30 cellular contexts compared by ENCODE assay signal in genomic region chr15:97849183-97849582, GRCh38.
DNase-seq lines count a peak whose midpoint lies in the region; ATAC-seq and TF ChIP-seq lines count a peak whose summit lies in the region.
"Had no signal": no experiment of that assay in that cellular context is flagged by ENCODE, and none has a peak within 500 bp of the region (broad histone marks: within the 10 kb centered on the region; RNA-seq: fewer than 3 reads in every experiment).

No MANE protein-coding gene starts in this region.

- CTCF ChIA-PET in SK-N-SH (lab: Yijun Ruan, JAX) = no interaction called here

- no peaks in the 10 kb centered on the region for H3K79me2 ChIP-seq in SK-N-SH (ENCODE audit: insufficient read depth)

- ATAC-seq in SK-N-SH treated with all-trans-retinoic acid at 6 μM for 48 hours (no peak), GM21447 (IDR thresholded peaks at IDR 0.05; ENCODE audit: unreplicated experiment) (no peak)
- ATAC-seq: activated naive CD4-positive, alpha-beta T cell treated with anti-CD3 and anti-CD28 coated beads, Interleukin-2, amount 50 U/mL, for 72 hours; gastroesophageal sphincter; left lobe of liver; pancreas had no signal

- H3K4me3 ChIP-seq in SK-N-SH (ENCODE audit: low read depth in 2 of 2, low read length in 1 of 2) = no peak overlapping the region
- H3K4me3 ChIP-seq in WERI-Rb-1 (ENCODE audit: low read depth, low read length) = no peak overlapping the region
- H3K4me3 ChIP-seq in uterus = no peak overlapping the region
- H3K4me3 ChIP-seq: gastroesophageal sphincter, HAP-1, pancreas, right atrium auricular region, smooth muscle cell, suprapubic skin had no signal

- no peak overlapping the region for H3K9ac ChIP-seq in SK-N-SH

- H3K36me3 ChIP-seq in SK-N-SH (replicated peaks in 1 of 2; ENCODE audit: control insufficient read depth in 1 of 2, insufficient read depth in 2 of 2, low read length in 1 of 2) = no peaks in the 10 kb centered on the region
- no peaks in the 10 kb centered on the region for H3K36me3 ChIP-seq in WERI-Rb-1
- H3K36me3 ChIP-seq in uterus = no peaks in the 10 kb centered on the region
- H3K36me3 ChIP-seq: gastroesophageal sphincter, HAP-1, pancreas, right atrium auricular region, suprapubic skin had no signal

- no peaks in the 10 kb centered on the region for H4K20me1 ChIP-seq in SK-N-SH (ENCODE audit: insufficient read depth)

- H3K27ac Mint-ChIP-seq in type B pancreatic cell = no peak overlapping the region
- H3K27ac Mint-ChIP-seq: activated B cell treated with CpG ODN at 0.5 μM for 24 hours; activated naive CD4-positive, alpha-beta T cell treated with anti-CD3 and anti-CD28 coated beads, Interleukin-2, amount 50 U/mL, for 72 hours; CD4-positive, alpha-beta T cell; IgD-negative memory B cell; memory B cell had no signal

- no peaks in the 10 kb centered on the region for H3K36me3 Mint-ChIP-seq in type B pancreatic cell
- H3K36me3 Mint-ChIP-seq: activated naive CD4-positive, alpha-beta T cell treated with anti-CD3 and anti-CD28 coated beads, Interleukin-2, amount 50 U/mL, for 72 hours; IgD-negative memory B cell; memory B cell had no signal

- no peaks in the 10 kb centered on the region; the same call in 1 of the 2 replicates for H3K9me3 ChIP-seq in SK-N-SH
- H3K9me3 ChIP-seq in WERI-Rb-1 (ENCODE audit: severe bottlenecking) = no peaks in the 10 kb centered on the region
- H3K9me3 ChIP-seq in uterus = no peaks in the 10 kb centered on the region
- H3K9me3 ChIP-seq: gastroesophageal sphincter, HAP-1, pancreas, right atrium auricular region, suprapubic skin had no signal

- no peaks in the 10 kb centered on the region for H3K4me1 Mint-ChIP-seq in type B pancreatic cell (ENCODE audit: unreplicated experiment)
- H3K4me1 Mint-ChIP-seq: memory B cell had no signal

- TF ChIP-seq CTCF in SK-N-SH (IDR thresholded peaks at IDR 0.05) (peak; percentile 19; the same call in 1 of the 2 replicates), WERI-Rb-1 (IDR thresholded peaks at IDR 0.05; ENCODE audit: low read depth, low read length) (peak; percentile 27; the same call in 1 of the 2 replicates), type B pancreatic cell (conservative IDR thresholded peaks at IDR 0.05) (peak; percentile 32), uterus (IDR thresholded peaks at IDR 0.05) (no peak)

- no peaks in the 10 kb centered on the region for H3K27me3 Mint-ChIP-seq in type B pancreatic cell
- H3K27me3 Mint-ChIP-seq: activated B cell treated with CpG ODN at 0.5 μM for 24 hours; CD4-positive, alpha-beta T cell; memory B cell had no signal

- no peak overlapping the region for H3K4me3 Mint-ChIP-seq in type B pancreatic cell
- H3K4me3 Mint-ChIP-seq: activated B cell treated with CpG ODN at 0.5 μM for 24 hours; CD4-positive, alpha-beta T cell; IgD-negative memory B cell; memory B cell had no signal

- 30% methylated on average over 6 of the region's 6 CpGs for WGBS in SK-N-SH (ENCODE audit: low lambda C conversion rate)

- H3F3A ChIP-seq in SK-N-SH (replicated peaks; ENCODE audit: insufficient read depth) = no peaks in the 10 kb centered on the region

- no peak overlapping the region for H3K4me2 ChIP-seq in SK-N-SH
- H3K4me2 ChIP-seq: smooth muscle cell had no signal

- H3K27me3 ChIP-seq in SK-N-SH (ENCODE audit: insufficient read depth) (no peaks in the 10 kb centered on the region), WERI-Rb-1 (ENCODE audit: insufficient read depth, low read depth, severe bottlenecking) (peaks cover 16% of the 10 kb centered on the region), uterus (no peaks in the 10 kb centered on the region)
- H3K27me3 ChIP-seq: gastroesophageal sphincter, pancreas, right atrium auricular region, suprapubic skin had no signal

- no peaks in the 10 kb centered on the region for H3K9me3 Mint-ChIP-seq in type B pancreatic cell
- H3K9me3 Mint-ChIP-seq: activated naive CD4-positive, alpha-beta T cell treated with anti-CD3 and anti-CD28 coated beads, Interleukin-2, amount 50 U/mL, for 72 hours; CD4-positive, alpha-beta T cell had no signal

- intact Hi-C loops in uterus (cut with DNase I; ENCODE audit: low total_unique reads) = no loop called here

- DNase-seq in SK-N-SH (no peak), NAMALWA (ENCODE audit: low spot score) (peak; percentile 11), WERI-Rb-1 (no peak), type B pancreatic cell (ENCODE audit: extremely low spot score, unreplicated experiment) (no peak), pons (ENCODE audit: low spot score) (no peak), uterus (no peak)
- DNase-seq: activated B cell treated with CpG ODN at 0.5 μM for 24 hours; activated CD4-positive, alpha-beta T cell treated with anti-CD3 and anti-CD28 coated beads, Interleukin-2, amount 50 U/mL, for 1 hour; activated effector memory CD4-positive, alpha-beta T cell treated with Interleukin-2 at 50 U/mL for 16 hours; activated T-cell treated with anti-CD3 and anti-CD28 coated beads, Interleukin-2, amount 50 U/mL, for 1 hour; anterior cingulate cortex; CD4-positive, alpha-beta T cell; hypothalamus; NCI-H1417; NCI-H2029; NCI-H524 treated with DMSO at 0.1 percent for 48 hours; pancreas; stimulated activated naive CD4-positive, alpha-beta T cell treated with Interleukin-2 at 50 U/mL for 16 hours; T1000 had no signal

- no peak overlapping the region for H2AFZ ChIP-seq in SK-N-SH (ENCODE audit: low read depth)

- no peak for TF ChIP-seq RAD21 in SK-N-SH (IDR thresholded peaks at IDR 0.05; ENCODE audit: low read length)

- TF ChIP-seq EP300 in SK-N-SH (IDR thresholded peaks at IDR 0.05; ENCODE audit: borderline replicate concordance in 1 of 2, low read depth in 1 of 2, low read length in 1 of 2) = no peak

- H3K27ac ChIP-seq in SK-N-SH (ENCODE audit: low read depth in 2 of 2, low read length in 1 of 2) (no peak overlapping the region), WERI-Rb-1 (no peak overlapping the region), uterus (no peak overlapping the region)
- H3K27ac ChIP-seq: gastroesophageal sphincter, pancreas, right atrium auricular region, suprapubic skin had no signal

- H3K4me1 ChIP-seq in SK-N-SH (ENCODE audit: control insufficient read depth in 1 of 2, insufficient read depth in 2 of 2, low read depth in 1 of 2, low read length in 1 of 2) = no peaks in the 10 kb centered on the region
- no peaks in the 10 kb centered on the region for H3K4me1 ChIP-seq in uterus
- H3K4me1 ChIP-seq: HAP-1, pancreas, right atrium auricular region, suprapubic skin had no signal

- H3K9me2 ChIP-seq in SK-N-SH = no peaks in the 10 kb centered on the region

- TF ChIP-seq POLR2A in uterus (IDR thresholded peaks at IDR 0.05) = no peak

- POLR2A ChIA-PET in SK-N-SH (lab: Yijun Ruan, JAX) = no interaction called here

TF ChIP-seq in SK-N-SH, 30 proteins besides CTCF, POLR2A, EP300 and RAD21 (continues in another document):
- no peak for TF ChIP-seq RXRA (IDR thresholded peaks at IDR 0.05; ENCODE audit: borderline replicate concordance, low read depth)
- TF ChIP-seq JUND (IDR thresholded peaks at IDR 0.05) = no peak
- TF ChIP-seq NFIC (IDR thresholded peaks at IDR 0.05; ENCODE audit: borderline replicate concordance) = no peak
- no peak for TF ChIP-seq GATA2 (CRISPR knock-in tag; IDR thresholded peaks at IDR 0.05)
- TF ChIP-seq GABPA (IDR thresholded peaks at IDR 0.05; ENCODE audit: low read depth) = no peak
- TF ChIP-seq EZH2phosphoT487 (IDR thresholded peaks at IDR 0.05; ENCODE audit: borderline replicate concordance, low read depth) = no peak
- no peak for TF ChIP-seq FOXJ3 (CRISPR knock-in tag; IDR thresholded peaks at IDR 0.05)
- no peak for TF ChIP-seq FOXM1 (IDR thresholded peaks at IDR 0.05; ENCODE audit: low read depth)
- TF ChIP-seq IRF3 (IDR thresholded peaks at IDR 0.05; ENCODE audit: low read depth, low read length) = no peak
- no peak for TF ChIP-seq RFX5 (IDR thresholded peaks at IDR 0.05; ENCODE audit: low read length)
- TF ChIP-seq TAF1 (IDR thresholded peaks at IDR 0.05; ENCODE audit: borderline replicate concordance, low read depth, low read length) = no peak

TF ChIP-seq in SK-N-SH treated with all-trans-retinoic acid at 6 μM for 48 hours, 23 proteins besides CTCF, POLR2A, EP300 and RAD21 (continues in another document):
- TF ChIP-seq SNAI2 (CRISPR knock-in tag; IDR thresholded peaks at IDR 0.05) (no peak), GLIS3 (CRISPR knock-in tag; IDR thresholded peaks at IDR 0.05) (no peak), ARNTL (CRISPR knock-in tag; IDR thresholded peaks at IDR 0.05; ENCODE audit: borderline replicate concordance, low read depth) (no peak), CSDC2 (CRISPR knock-in tag; IDR thresholded peaks at IDR 0.05) (no peak), TCF4 (CRISPR knock-in tag; IDR thresholded peaks at IDR 0.05; ENCODE audit: borderline replicate concordance) (no peak), PPARA (CRISPR knock-in tag; IDR thresholded peaks at IDR 0.05; ENCODE audit: borderline replicate concordance) (no peak), RARB (CRISPR knock-in tag; IDR thresholded peaks at IDR 0.05) (no peak), PATZ1 (CRISPR knock-in tag; IDR thresholded peaks at IDR 0.05; ENCODE audit: borderline replicate concordance) (no peak), TOX (CRISPR knock-in tag; IDR thresholded peaks at IDR 0.05; ENCODE audit: borderline replicate concordance) (no peak), ZNF70 (CRISPR knock-in tag; IDR thresholded peaks at IDR 0.05) (no peak), ZFP30 (CRISPR knock-in tag; IDR thresholded peaks at IDR 0.05) (no peak), ESRRG (CRISPR knock-in tag; IDR thresholded peaks at IDR 0.05) (no peak), BACH2 (CRISPR knock-in tag; IDR thresholded peaks at IDR 0.05; ENCODE audit: borderline replicate concordance) (no peak), ZC3H10 (CRISPR knock-in tag; IDR thresholded peaks at IDR 0.05) (no peak)

Comparison
In these comparisons a context has a peak if more than half of its experiments do, and no peak if none do; other contexts are left out.
1. CTCF ChIP-seq: peak in SK-N-SH (single experiment), WERI-Rb-1 (single experiment) and type B pancreatic cell (single experiment); none in uterus (0 of 4).